In the genomic region with DNA sequence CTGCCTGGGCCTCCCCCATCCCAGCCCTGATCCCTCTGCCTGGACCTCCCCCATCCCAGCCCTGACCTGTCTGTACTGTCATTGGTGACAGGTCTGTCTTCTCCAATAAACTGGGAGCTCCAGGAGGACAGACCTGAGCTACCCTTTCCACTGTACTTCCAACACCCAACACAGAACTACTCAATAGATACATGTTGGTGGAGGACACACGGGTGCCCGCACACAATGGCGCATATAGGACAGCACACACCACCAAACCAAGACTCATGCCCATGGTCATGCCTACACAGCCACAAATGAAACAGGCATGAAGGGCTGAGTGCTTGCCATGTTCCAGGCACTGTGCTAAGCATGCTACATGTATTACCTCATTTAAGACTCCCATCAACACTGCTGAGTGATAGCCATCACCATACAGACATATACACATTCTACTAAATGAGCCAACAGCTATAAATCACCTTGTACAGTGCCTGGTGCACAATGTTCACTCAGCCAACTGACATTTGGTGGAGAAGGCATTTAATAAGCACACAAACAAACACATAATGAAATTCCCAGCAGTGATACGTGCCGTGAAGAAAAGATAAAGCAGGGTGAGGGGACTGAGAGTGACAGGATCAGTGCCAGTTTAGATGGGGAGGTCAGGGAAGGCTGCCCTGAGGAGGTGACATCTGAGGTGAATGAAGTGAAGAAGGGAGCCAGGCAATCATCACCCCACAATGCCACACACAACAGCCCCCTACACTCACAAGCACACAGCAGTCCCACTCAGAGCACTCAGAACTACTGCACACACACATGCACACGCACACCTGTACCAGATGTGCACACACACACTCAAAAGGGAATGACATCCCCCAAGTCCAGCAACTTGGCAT, we compare ENCODE assay signal across 10 cellular contexts. TPM values are rescaled to one million over a fixed set of nuclear protein-coding genes. Genes with fewer than 3 reads are reported as not detected.
DNase-seq lines count a peak whose midpoint lies in the region; ATAC-seq and TF ChIP-seq lines count a peak whose summit lies in the region.
"Had no signal": no experiment of that assay in that cellular context is flagged by ENCODE, and none has a peak within 500 bp of the region (broad histone marks: within the 10 kb centered on the region; RNA-seq: fewer than 3 reads in every experiment).

No MANE protein-coding gene starts in this region.

- no TSS peak for BruUV-seq in Calu3 (replicated peaks; lab: Mats Ljungman, UMichigan)

- H3F3A ChIP-seq in Loucy (ENCODE audit: low read depth): no peaks in the 10 kb centered on the region

- POLR2A ChIA-PET in naive thymus-derived CD8-positive, alpha-beta T cell (lab: Charles Lee): interaction anchor here (0.6 to 4.9 kb wide), 11 partner anchors 11 to 150 kb away, joined by 3 to 40 read pairs (median 6); a partner anchor contains a TSS

- H3K4me2 ChIP-seq in Loucy (ENCODE audit: low read depth, low read length, poor library complexity, severe bottlenecking): peak overlapping the region; percentile 91

- TF ChIP-seq CTCF in Calu3 (IDR thresholded peaks at IDR 0.05; ENCODE audit: unreplicated experiment) (no peak), Loucy (conservative IDR thresholded peaks at IDR 0.05; ENCODE audit: low read length) (no peak), mesothelial cell of epicardium (IDR thresholded peaks at IDR 0.05; ENCODE audit: unreplicated experiment) (no peak)

- peak overlapping the region; percentile 4 for H3K27ac Mint-ChIP-seq in Calu3 (ENCODE audit: unreplicated experiment)
- peak overlapping the region; percentile 22 for H3K27ac Mint-ChIP-seq in central memory CD8-positive, alpha-beta T cell (ENCODE audit: low read depth)
- H3K27ac Mint-ChIP-seq in naive thymus-derived CD8-positive, alpha-beta T cell: peak overlapping the region; percentile 75 to 98 (median 90)
- no peak overlapping the region for H3K27ac Mint-ChIP-seq in mesothelial cell of epicardium

- H3K9ac ChIP-seq in Loucy (ENCODE audit: low read depth, low read length, poor library complexity, severe bottlenecking): peak overlapping the region; percentile 24
- H3K9ac ChIP-seq: parathyroid adenoma had no signal

- no peaks in the 10 kb centered on the region for H3K9me3 ChIP-seq in Loucy (ENCODE audit: insufficient read depth, low read depth, low read length)

- H3K9me2 ChIP-seq in Loucy (replicated peaks; ENCODE audit: low read depth, low read length): no peaks in the 10 kb centered on the region

- no peaks in the 10 kb centered on the region for H3K79me2 ChIP-seq in Loucy (ENCODE audit: insufficient read depth, low read length)
- H3K79me2 ChIP-seq: parathyroid adenoma had no signal

- H3K4me3 ChIP-seq in Loucy (ENCODE audit: low read length, poor library complexity, severe bottlenecking): peak overlapping the region; percentile 70

- H3K36me3 ChIP-seq in Loucy (ENCODE audit: insufficient read depth, low read length): no peaks in the 10 kb centered on the region

- no peaks in the 10 kb centered on the region for H3K27me3 ChIP-seq in Loucy (ENCODE audit: insufficient read depth, low read length, poor library complexity, severe bottlenecking)

- ATAC-seq in central memory CD8-positive, alpha-beta T cell (replicated peaks; ENCODE audit: extremely low read depth, poor library complexity, severe bottlenecking): no peak
- no peak for ATAC-seq in naive thymus-derived CD8-positive, alpha-beta T cell

- H2AFZ ChIP-seq in Loucy (ENCODE audit: low read length): no peak overlapping the region

- DNase-seq in Calu3 (no peak), NCI-H2196 treated with DMSO at 0.1 percent for 48 hours (lab: John Stamatoyannopoulos, UW; ENCODE audit: unreplicated experiment) (no peak), mesothelial cell of epicardium (ENCODE audit: low spot score in 2 of 2, unreplicated experiment in 2 of 2) (no peak), COLO829 (ENCODE audit: low spot score) (no peak)
- no peak for DNase-seq in central memory CD8-positive, alpha-beta T cell (ENCODE audit: low spot score in 2 of 2)
- no peak for DNase-seq in naive thymus-derived CD8-positive, alpha-beta T cell
- no peak for DNase-seq in central memory CD4-positive, alpha-beta T cell
- DNase-seq: NCI-H1417 treated with DMSO at 0.1 percent for 48 hours had no signal

- CTCF ChIA-PET in Calu3 (lab: Charles Lee): interaction anchor here (0.8 to 2.4 kb wide), 2 partner anchors 53 to 279 kb away, joined by 3 to 18 read pairs; no protein-coding TSS in a partner anchor

- peaks cover 23% of the 10 kb centered on the region for H3K27me3 Mint-ChIP-seq in Calu3 (ENCODE audit: unreplicated experiment)
- no peaks in the 10 kb centered on the region for H3K27me3 Mint-ChIP-seq in central memory CD8-positive, alpha-beta T cell
- no peaks in the 10 kb centered on the region for H3K27me3 Mint-ChIP-seq in naive thymus-derived CD8-positive, alpha-beta T cell
- peaks cover 81% of the 10 kb centered on the region for H3K27me3 Mint-ChIP-seq in mesothelial cell of epicardium (ENCODE audit: low read depth)

- peak overlapping the region; percentile 60 for H3K4me3 Mint-ChIP-seq in Calu3 (ENCODE audit: low read depth, unreplicated experiment)
- H3K4me3 Mint-ChIP-seq in central memory CD8-positive, alpha-beta T cell: peak overlapping the region; percentile 74
- peak overlapping the region; percentile 82 to 96 (median 90) for H3K4me3 Mint-ChIP-seq in naive thymus-derived CD8-positive, alpha-beta T cell
- H3K4me3 Mint-ChIP-seq in mesothelial cell of epicardium: no peak overlapping the region

- intact Hi-C loops in Calu3 (cut with micrococcal nuclease; ENCODE audit: unreplicated experiment): no loop called here

- H3K9me3 Mint-ChIP-seq in Calu3 (ENCODE audit: low read depth, unreplicated experiment): no peaks in the 10 kb centered on the region
- no peaks in the 10 kb centered on the region for H3K9me3 Mint-ChIP-seq in central memory CD8-positive, alpha-beta T cell
- no peaks in the 10 kb centered on the region for H3K9me3 Mint-ChIP-seq in naive thymus-derived CD8-positive, alpha-beta T cell
- no peaks in the 10 kb centered on the region for H3K9me3 Mint-ChIP-seq in mesothelial cell of epicardium

- no peaks in the 10 kb centered on the region for H4K20me1 ChIP-seq in Loucy (ENCODE audit: insufficient read depth, low read length, poor library complexity, severe bottlenecking)

- H3K36me3 Mint-ChIP-seq in Calu3 (ENCODE audit: insufficient read depth, unreplicated experiment) (peaks cover 16% of the 10 kb centered on the region), mesothelial cell of epicardium (no peaks in the 10 kb centered on the region)
- peaks cover 10% of the 10 kb centered on the region for H3K36me3 Mint-ChIP-seq in central memory CD8-positive, alpha-beta T cell (ENCODE audit: insufficient read depth)
- H3K36me3 Mint-ChIP-seq in naive thymus-derived CD8-positive, alpha-beta T cell: peaks cover 0 to 6% (median 0%) of the 10 kb centered on the region in 3 donors

- H3K4me1 Mint-ChIP-seq in Calu3 (ENCODE audit: low read depth, unreplicated experiment) (peaks cover 30% of the 10 kb centered on the region), mesothelial cell of epicardium (no peaks in the 10 kb centered on the region)
- peaks cover 60% of the 10 kb centered on the region for H3K4me1 Mint-ChIP-seq in central memory CD8-positive, alpha-beta T cell
- peaks cover 58 to 87% (median 84%) of the 10 kb centered on the region in 4 donors for H3K4me1 Mint-ChIP-seq in naive thymus-derived CD8-positive, alpha-beta T cell

- H3K4me1 ChIP-seq in Loucy (ENCODE audit: insufficient read depth, low read length, poor library complexity, severe bottlenecking): peaks cover 22% of the 10 kb centered on the region

RNA-seq across cellular contexts. Expression of a gene that starts 0.9 kb away (rescaled TPM):
- total RNA-seq in Calu3 (2022) (3.9 and 4.6 TPM in 2 replicates), mesothelial cell of epicardium (0.65 to 0.93 TPM (median 0.66 TPM) in 3 replicates)
- 10 to 100 TPM; 85.0 to 88.5 TPM for total RNA-seq in naive thymus-derived CD8-positive, alpha-beta T cell
- polyA plus RNA-seq in naive thymus-derived CD8-positive, alpha-beta T cell: 1 to 10 TPM; 2.4 to 6.6 (median 4.7) TPM

RNA-seq across cellular contexts. Expression of a gene that starts 55.4 kb away (rescaled TPM):
- total RNA-seq in Calu3 (2022) (22.0 and 22.1 TPM in 2 replicates), mesothelial cell of epicardium (20.8 to 21.9 TPM (median 21.3 TPM) in 3 replicates)
- 10 to 100 TPM; 18.3 to 20.8 TPM for total RNA-seq in naive thymus-derived CD8-positive, alpha-beta T cell
- 10 to 100 TPM in 1 of 3 donors, 1 to 10 TPM in 2; 7.8 to 21.5 (median 8.0) TPM for polyA plus RNA-seq in naive thymus-derived CD8-positive, alpha-beta T cell

Comparison
In these comparisons a context has a peak if more than half of its experiments do, and no peak if none do; other contexts are left out.
1. RNA of a gene that starts 0.9 kb away (total RNA-seq): 85.0 to 88.5 TPM in naive thymus-derived CD8-positive, alpha-beta T cell; 3.9 to 4.6 TPM in Calu3 and 0.65 to 0.93 TPM in mesothelial cell of epicardium; every median in the first group is over 10 times any median in the second.